Comparison of ENCODE assay signal across 19 cellular contexts in the genomic region with DNA sequence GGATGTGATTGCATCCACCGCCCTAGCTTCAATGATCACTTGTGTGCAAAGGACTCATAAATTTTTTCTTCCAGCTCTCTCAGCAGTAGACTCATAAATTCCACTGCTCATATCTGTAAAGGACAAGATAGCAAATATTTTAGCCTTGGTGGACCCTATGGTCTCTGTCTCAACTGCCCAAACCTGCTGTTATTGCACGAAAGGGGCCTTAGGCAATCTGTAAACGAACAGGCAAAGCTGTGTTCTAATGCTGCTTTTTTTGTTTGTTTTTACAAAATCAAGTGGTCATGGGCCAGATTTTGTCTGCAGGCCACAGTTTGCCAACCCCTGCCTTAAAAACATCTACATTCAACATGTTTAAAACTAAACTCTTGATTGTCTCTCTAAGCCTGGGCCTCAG. TPM values are rescaled to one million over a fixed set of nuclear protein-coding genes. Genes with fewer than 3 reads are reported as not detected.
DNase-seq lines count a peak whose midpoint lies in the region; ATAC-seq, FAIRE-seq and TF ChIP-seq lines count a peak whose summit lies in the region.
"Had no signal": no experiment of that assay in that cellular context is flagged by ENCODE, and none has a peak within 500 bp of the region (broad histone marks: within the 10 kb centered on the region; RNA-seq: fewer than 3 reads in every experiment).

No MANE protein-coding gene starts in this region.

- H3K4me3 ChIP-seq in HepG2 (replicated peaks in 1 of 3; ENCODE audit: insufficient read depth in 1 of 3, low read depth in 2 of 3, low read length in 3 of 3) (no peak overlapping the region), smooth muscle cell (no peak overlapping the region)
- H3K4me3 ChIP-seq: BLaER1 treated with 17β-estradiol and CSF1 and Interleukin-3, amounts not matched to agents 10 nM and 100 nM; SJCRH30 had no signal

- no TSS peak for BruUV-seq in HepG2 (replicated peaks; lab: Mats Ljungman, UMichigan)

- DNase-seq in COLO829 (ENCODE audit: low spot score): peak; percentile 22
- DNase-seq in amniotic epithelial cell (ENCODE audit: low read depth): peak; percentile 15
- peak; percentile 71 for DNase-seq in HepG2 (ENCODE audit: low spot score)
- DNase-seq in smooth muscle cell (lab: John Stamatoyannopoulos, UW; ENCODE audit: unreplicated experiment): no peak
- no peak for DNase-seq in CD14-positive monocyte (ENCODE audit: low spot score)
- DNase-seq in activated naive CD8-positive, alpha-beta T cell treated with anti-CD3 and anti-CD28 coated beads for 36 hours: no peak
- no peak for DNase-seq in iPS-NIHi7 (ENCODE audit: extremely low spot score)
- DNase-seq: CD8-positive, alpha-beta memory T cell; DMS79; IMR-90; NCI-H1417; NCI-H1930; NCI-H345; NCI-H524 treated with DMSO at 0.1 percent for 48 hours; SJCRH30 had no signal

- H3K4me2 ChIP-seq in HepG2 (ENCODE audit: low read depth, low read length): peak overlapping the region; percentile 20
- H3K4me2 ChIP-seq in smooth muscle cell: peak overlapping the region; percentile 13
- H3K4me2 ChIP-seq: BLaER1 treated with 17β-estradiol and CSF1 and Interleukin-3, amounts not matched to agents 10 nM and 100 nM had no signal

- POLR2A ChIA-PET in HepG2 (lab: Yijun Ruan, JAX): interaction anchor here (0.7 to 2.2 kb wide), 4 partner anchors 9 to 34 kb away, joined by 3 to 8 read pairs (median 4); no protein-coding TSS in a partner anchor

- H2AFZ ChIP-seq in HepG2 (ENCODE audit: low read length) (no peak overlapping the region), smooth muscle cell (ENCODE audit: low read depth) (no peak overlapping the region)

- in situ Hi-C loops in HepG2 (cut with HindIII; ENCODE audit: extremely low pct_ligation_motif_present, low pct_unique_long_range_greater_than_20kb): no loop called here

- H4K20me1 ChIP-seq in HepG2 (ENCODE audit: insufficient read depth, low read length): no peaks in the 10 kb centered on the region
- H4K20me1 ChIP-seq in smooth muscle cell (ENCODE audit: low read depth): no peaks in the 10 kb centered on the region
- H4K20me1 ChIP-seq: BLaER1 treated with 17β-estradiol and CSF1 and Interleukin-3, amounts not matched to agents 10 nM and 100 nM had no signal

- TF ChIP-seq EP300 in HepG2 (IDR thresholded peaks at IDR 0.05; ENCODE audit: low read depth in 2 of 2, low read length in 2 of 2): peak in 1 of 2 experiments; percentile 60; a peak in 1 of 4 replicates
- no peak for TF ChIP-seq EP300 in HepG2 (CRISPR knock-in tag; IDR thresholded peaks at IDR 0.05; ENCODE audit: borderline replicate concordance)

- peaks cover 0 to 3% (median 0%) of the 10 kb centered on the region in 7 donors for H3K9me3 Mint-ChIP-seq in CD14-positive monocyte
- H3K9me3 Mint-ChIP-seq in activated naive CD8-positive, alpha-beta T cell treated with anti-CD3 and anti-CD28 coated beads for 36 hours: no peaks in the 10 kb centered on the region
- H3K9me3 Mint-ChIP-seq: CD8-positive, alpha-beta memory T cell had no signal

- ATAC-seq in HepG2 (peak; percentile 79), GM21576 (IDR thresholded peaks at IDR 0.05; ENCODE audit: unreplicated experiment) (no peak)

- FAIRE-seq in HepG2 (lab: Jason Lieb, UNC): peak; percentile 44
- FAIRE-seq: A204.1 had no signal

- H3K4me3 Mint-ChIP-seq in CD14-positive monocyte: no peak overlapping the region
- no peak overlapping the region for H3K4me3 Mint-ChIP-seq in activated naive CD8-positive, alpha-beta T cell treated with anti-CD3 and anti-CD28 coated beads for 36 hours
- H3K4me3 Mint-ChIP-seq: CD8-positive, alpha-beta memory T cell had no signal

- peaks cover 20% of the 10 kb centered on the region for H3K4me1 Mint-ChIP-seq in CD14-positive monocyte
- no peaks in the 10 kb centered on the region for H3K4me1 Mint-ChIP-seq in activated naive CD8-positive, alpha-beta T cell treated with anti-CD3 and anti-CD28 coated beads for 36 hours
- H3K4me1 Mint-ChIP-seq: CD8-positive, alpha-beta memory T cell had no signal

- no peaks in the 10 kb centered on the region for H3K9me3 ChIP-seq in HepG2 (ENCODE audit: low read length)
- no peaks in the 10 kb centered on the region for H3K9me3 ChIP-seq in smooth muscle cell (replicated peaks; ENCODE audit: low read depth)
- H3K9me3 ChIP-seq: SJCRH30 had no signal

- intact Hi-C loops in HepG2 (cut with micrococcal nuclease; ENCODE audit: unreplicated experiment): no loop called here
- intact Hi-C loops in CD14-positive monocyte (cut with micrococcal nuclease): loop anchor here (5.0 to 10.0 kb wide), 2 partner anchors 35 to 48 kb away; partner anchors contain the start of gene FAM20A (in 1 of the 2)

- no peak for TF ChIP-seq RAD21 in HepG2 (CRISPR knock-in tag; IDR thresholded peaks at IDR 0.05)

- H3K79me2 ChIP-seq in HepG2 (ENCODE audit: insufficient read depth, low read length): no peaks in the 10 kb centered on the region
- H3K79me2 ChIP-seq in smooth muscle cell (ENCODE audit: low read depth): no peaks in the 10 kb centered on the region

- H3K36me3 ChIP-seq in HepG2 (replicated peaks in 1 of 2; ENCODE audit: control insufficient read depth in 1 of 2, insufficient read depth in 2 of 2, low read length in 2 of 2) (no peaks in the 10 kb centered on the region), smooth muscle cell (ENCODE audit: low read depth) (no peaks in the 10 kb centered on the region)
- H3K36me3 ChIP-seq: BLaER1 treated with 17β-estradiol and CSF1 and Interleukin-3, amounts not matched to agents 10 nM and 100 nM; SJCRH30 had no signal

- peaks cover 3% of the 10 kb centered on the region for H3F3A ChIP-seq in smooth muscle cell (ENCODE audit: low read depth)

- peaks cover 17% of the 10 kb centered on the region for H3K4me1 ChIP-seq in HepG2 (ENCODE audit: insufficient read depth, low read length)
- no peaks in the 10 kb centered on the region for H3K4me1 ChIP-seq in smooth muscle cell (ENCODE audit: low read depth)
- H3K4me1 ChIP-seq: BLaER1 treated with 17β-estradiol and CSF1 and Interleukin-3, amounts not matched to agents 10 nM and 100 nM; SJCRH30 had no signal

- H3K27ac ChIP-seq in HepG2 (ENCODE audit: extremely low read length, insufficient read depth, low read length): peak overlapping the region; percentile 15
- H3K27ac ChIP-seq in smooth muscle cell (ENCODE audit: low read depth): peak overlapping the region; percentile 66
- H3K27ac ChIP-seq: BLaER1 treated with 17β-estradiol and CSF1 and Interleukin-3, amounts not matched to agents 10 nM and 100 nM; SJCRH30 had no signal

- peaks cover 5 to 8% (median 6%) of the 10 kb centered on the region in 3 donors for H3K27me3 Mint-ChIP-seq in CD14-positive monocyte (ENCODE audit: low read depth in 3 of 3)
- H3K27me3 Mint-ChIP-seq in activated naive CD8-positive, alpha-beta T cell treated with anti-CD3 and anti-CD28 coated beads for 36 hours: peaks cover 6% of the 10 kb centered on the region

- no peak for TF ChIP-seq POLR2A in HepG2 (IDR thresholded peaks at IDR 0.05; ENCODE audit: insufficient read depth in 1 of 2, low read depth in 2 of 2, low read length in 2 of 2)

- 20% methylated on average over 3 of the region's 3 CpGs for WGBS in HepG2 (ENCODE audit: low lambda C conversion rate)
- 21% methylated on average over 3 of the region's 3 CpGs for WGBS in smooth muscle cell (ENCODE audit: low lambda C conversion rate)

- no peak overlapping the region for H3K9ac ChIP-seq in HepG2 (ENCODE audit: insufficient read depth, low read depth, low read length)
- H3K9ac ChIP-seq in smooth muscle cell (ENCODE audit: low read depth): no peak overlapping the region
- H3K9ac ChIP-seq: BLaER1 treated with 17β-estradiol and CSF1 and Interleukin-3, amounts not matched to agents 10 nM and 100 nM had no signal

- CTCF ChIA-PET in HepG2 (lab: Yijun Ruan, JAX; ENCODE audit: low intra/inter-chr PET ratio, low total read pairs): no interaction called here

- peaks cover 0 to 4% of the 10 kb centered on the region in 2 donors for H3K36me3 Mint-ChIP-seq in CD14-positive monocyte
- H3K36me3 Mint-ChIP-seq in activated naive CD8-positive, alpha-beta T cell treated with anti-CD3 and anti-CD28 coated beads for 36 hours: no peaks in the 10 kb centered on the region
- H3K36me3 Mint-ChIP-seq: CD8-positive, alpha-beta memory T cell had no signal

- TF ChIP-seq CTCF in HepG2 (CRISPR knock-in tag; IDR thresholded peaks at IDR 0.05) (no peak), smooth muscle cell (IDR thresholded peaks at IDR 0.05; ENCODE audit: borderline replicate concordance, insufficient read depth, poor library complexity, severe bottlenecking) (no peak), CD14-positive monocyte (IDR thresholded peaks at IDR 0.05) (no peak)

- H3K27ac Mint-ChIP-seq in CD14-positive monocyte: no peak overlapping the region
- no peak overlapping the region for H3K27ac Mint-ChIP-seq in activated naive CD8-positive, alpha-beta T cell treated with anti-CD3 and anti-CD28 coated beads for 36 hours
- H3K27ac Mint-ChIP-seq: CD8-positive, alpha-beta memory T cell had no signal

- H3K27me3 ChIP-seq in HepG2 (ENCODE audit: control insufficient read depth in 1 of 2, insufficient read depth in 2 of 2, low read length in 2 of 2) (no peaks in the 10 kb centered on the region), smooth muscle cell (ENCODE audit: low read depth) (no peaks in the 10 kb centered on the region)
- H3K27me3 ChIP-seq: BLaER1 treated with 17β-estradiol and CSF1 and Interleukin-3, amounts not matched to agents 10 nM and 100 nM; SJCRH30 had no signal

RNA-seq across cellular contexts. Expression of gene FAM20A, which starts 34.1 kb away (rescaled TPM):
- total RNA-seq in HepG2 (2016; rRNA removed; fragmentation: Illumina TruSeq; extraction: Trizol) (5.0 and 9.3 TPM in 2 replicates), smooth muscle cell (4.6 and 5.5 TPM in 2 replicates)
- total RNA-seq in HepG2 (2016; cell fraction: cytosol; rRNA removed; fragmentation: Illumina TruSeq; extraction: Trizol; ENCODE audit: low read depth): 4.7 and 5.8 TPM in 2 replicates
- 5.3 and 8.6 TPM in 2 replicates for total RNA-seq in HepG2 (2016; cell fraction: insoluble cytoplasmic fraction; rRNA removed; fragmentation: Illumina TruSeq; extraction: Trizol)
- 7.1 and 8.8 TPM in 2 replicates for total RNA-seq in HepG2 (2016; cell fraction: membrane; rRNA removed; fragmentation: Illumina TruSeq; extraction: Trizol)
- total RNA-seq in HepG2 (2016; cell fraction: nucleus; rRNA removed; fragmentation: Illumina TruSeq; extraction: Trizol): 13.0 and 14.7 TPM in 2 replicates
- polyA plus RNA-seq in HepG2 (2011; rRNA removed) (20.7 and 39.3 TPM in 2 replicates), smooth muscle cell (10.8 and 12.6 TPM in 2 replicates), CD14-positive monocyte (1 to 10 TPM in 1 of 2 donors, not detected in 1; 1.6 TPM)
- polyA plus RNA-seq in HepG2 (2011; cell fraction: cytosol; rRNA removed): 9.9 and 13.9 TPM in 2 replicates
- polyA plus RNA-seq in HepG2 (2011; cell fraction: nucleus; rRNA removed): 83.2 and 124 TPM in 2 replicates
- polyA plus RNA-seq in HepG2 (2012): 26.8 and 56.7 TPM in 2 replicates
- polyA plus RNA-seq in HepG2 (2016; cell fraction: cytosol; fragmentation: Illumina TruSeq; extraction: Trizol; ENCODE audit: low read depth): 6.1 and 7.0 TPM in 2 replicates
- 7.0 and 9.7 TPM in 2 replicates for polyA plus RNA-seq in HepG2 (2016; cell fraction: insoluble cytoplasmic fraction; fragmentation: Illumina TruSeq; extraction: Trizol; ENCODE audit: low read depth)
- 8.2 and 9.0 TPM in 2 replicates for polyA plus RNA-seq in HepG2 (2016; cell fraction: membrane; fragmentation: Illumina TruSeq; extraction: Trizol; ENCODE audit: low read depth)
- polyA plus RNA-seq in HepG2 (2016; cell fraction: nucleus; fragmentation: Illumina TruSeq; extraction: Trizol; ENCODE audit: insufficient read depth, low read depth): 32.0 and 32.1 TPM in 2 replicates
- polyA minus RNA-seq in HepG2 (2011; rRNA and poly(A)+ RNA removed; ENCODE audit: low replicate concordance): 13.8 TPM in 1 of 2 replicates, not detected in the other
- polyA minus RNA-seq in HepG2 (2011; cell fraction: cytosol; rRNA and poly(A)+ RNA removed): 5.8 and 15.1 TPM in 2 replicates
- polyA minus RNA-seq in HepG2 (2011; cell fraction: nucleus; rRNA and poly(A)+ RNA removed): 26.8 and 40.7 TPM in 2 replicates
- total RNA-seq in activated naive CD8-positive, alpha-beta T cell treated with anti-CD3 and anti-CD28 coated beads for 36 hours: not detected
- total RNA-seq: CD8-positive, alpha-beta memory T cell; H4; IMR-90 had no signal
- polyA plus RNA-seq: IMR-90 had no signal

RNA-seq across cellular contexts. Expression of gene PRKAR1A, which starts 54.8 kb away (rescaled TPM):
- 266 and 335 TPM in 2 replicates for total RNA-seq in HepG2 (2016; rRNA removed; fragmentation: Illumina TruSeq; extraction: Trizol)
- 24.5 and 25.0 TPM in 2 replicates for total RNA-seq in HepG2 (2016; cell fraction: cytosol; rRNA removed; fragmentation: Illumina TruSeq; extraction: Trizol; ENCODE audit: low read depth)
- total RNA-seq in HepG2 (2016; cell fraction: insoluble cytoplasmic fraction; rRNA removed; fragmentation: Illumina TruSeq; extraction: Trizol): 274 and 331 TPM in 2 replicates
- total RNA-seq in HepG2 (2016; cell fraction: membrane; rRNA removed; fragmentation: Illumina TruSeq; extraction: Trizol): 50.4 and 51.0 TPM in 2 replicates
- 144 and 151 TPM in 2 replicates for total RNA-seq in HepG2 (2016; cell fraction: nucleus; rRNA removed; fragmentation: Illumina TruSeq; extraction: Trizol)
- polyA plus RNA-seq in HepG2 (2011; rRNA removed): 250 and 265 TPM in 2 replicates
- polyA plus RNA-seq in HepG2 (2011; cell fraction: cytosol; rRNA removed): 227 and 241 TPM in 2 replicates
- polyA plus RNA-seq in HepG2 (2011; cell fraction: nucleus; rRNA removed): 192 and 209 TPM in 2 replicates
- 200 and 223 TPM in 2 replicates for polyA plus RNA-seq in HepG2 (2012)
- polyA plus RNA-seq in HepG2 (2016; cell fraction: cytosol; fragmentation: Illumina TruSeq; extraction: Trizol; ENCODE audit: low read depth): 19.1 and 23.5 TPM in 2 replicates
- polyA plus RNA-seq in HepG2 (2016; cell fraction: insoluble cytoplasmic fraction; fragmentation: Illumina TruSeq; extraction: Trizol; ENCODE audit: low read depth): 302 and 333 TPM in 2 replicates
- polyA plus RNA-seq in HepG2 (2016; cell fraction: membrane; fragmentation: Illumina TruSeq; extraction: Trizol; ENCODE audit: low read depth): 32.1 and 33.4 TPM in 2 replicates
- polyA plus RNA-seq in HepG2 (2016; cell fraction: nucleus; fragmentation: Illumina TruSeq; extraction: Trizol; ENCODE audit: insufficient read depth, low read depth): 152 and 173 TPM in 2 replicates
- 250 and 886 TPM in 2 replicates for polyA minus RNA-seq in HepG2 (2011; rRNA and poly(A)+ RNA removed; ENCODE audit: low replicate concordance)
- 449 and 493 TPM in 2 replicates for polyA minus RNA-seq in HepG2 (2011; cell fraction: cytosol; rRNA and poly(A)+ RNA removed)
- 609 and 625 TPM in 2 replicates for polyA minus RNA-seq in HepG2 (2011; cell fraction: nucleus; rRNA and poly(A)+ RNA removed)
- total RNA-seq in smooth muscle cell: 340 and 393 TPM in 2 replicates
- polyA plus RNA-seq in smooth muscle cell: 274 and 302 TPM in 2 replicates
- 100 to 1,000 TPM; 300 to 436 TPM for polyA plus RNA-seq in CD14-positive monocyte
- 100 to 1,000 TPM; 152 to 156 TPM for total RNA-seq in activated naive CD8-positive, alpha-beta T cell treated with anti-CD3 and anti-CD28 coated beads for 36 hours

Comparison
In these comparisons a context has a peak if more than half of its experiments do, and no peak if none do; other contexts are left out.
1. DNase-seq: peak in COLO829 (single experiment), amniotic epithelial cell (single experiment) and HepG2 (single experiment); none in smooth muscle cell (single experiment), CD14-positive monocyte (single experiment), activated naive CD8-positive, alpha-beta T cell treated with anti-CD3 and anti-CD28 coated beads for 36 hours (single experiment) and iPS-NIHi7 (single experiment).